In the genomic region with DNA sequence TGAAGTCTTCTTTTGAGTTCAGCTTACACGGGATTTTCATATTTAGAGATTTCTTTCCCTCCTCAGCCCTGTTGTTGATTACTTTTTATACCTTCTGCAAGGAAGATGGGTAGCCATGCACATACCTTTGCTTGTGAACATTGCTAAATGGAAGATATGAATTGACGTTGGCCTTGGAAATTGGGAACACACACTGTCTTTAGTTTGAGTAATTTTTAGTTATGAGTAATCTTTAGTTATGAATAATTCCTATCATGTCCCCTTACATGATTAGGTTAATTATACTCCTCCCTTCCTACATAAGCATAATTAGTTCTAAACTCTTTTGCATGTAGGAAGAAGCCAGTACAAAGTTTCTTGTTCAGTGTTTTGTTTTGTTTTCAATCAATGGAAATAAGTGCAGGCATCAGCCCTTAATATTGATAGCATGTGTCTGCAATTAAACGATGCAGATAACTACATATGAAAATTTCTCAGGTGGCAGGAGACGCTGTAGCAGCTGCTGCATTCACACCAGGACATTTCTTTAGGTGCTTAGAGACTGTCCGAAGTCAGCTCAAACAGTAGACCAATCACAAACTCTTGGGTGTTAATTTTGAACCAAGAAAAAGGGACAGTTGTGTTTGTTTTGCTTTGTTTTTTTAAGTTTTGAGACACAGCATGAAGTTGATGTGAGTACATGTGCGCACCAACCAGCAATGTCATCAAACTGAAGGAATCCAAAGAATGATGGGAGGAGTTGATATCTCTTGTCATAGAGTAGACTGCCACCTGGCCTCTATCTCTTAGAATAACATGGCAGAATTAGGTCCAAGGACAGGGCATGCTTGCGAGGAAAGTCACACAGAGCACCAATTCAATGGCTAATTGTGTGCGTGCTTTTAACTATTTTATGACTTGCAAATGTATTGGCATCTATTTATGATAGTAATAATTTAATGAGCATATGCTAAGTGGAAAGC, we compare ENCODE assay signal across 10 cellular contexts. TPM values are rescaled to one million over a fixed set of nuclear protein-coding genes. Genes with fewer than 3 reads are reported as not detected.
DNase-seq lines count a peak whose midpoint lies in the region; ATAC-seq and TF ChIP-seq lines count a peak whose summit lies in the region.
"Had no signal": no experiment of that assay in that cellular context is flagged by ENCODE, and none has a peak within 500 bp of the region (broad histone marks: within the 10 kb centered on the region; RNA-seq: fewer than 3 reads in every experiment).

No MANE protein-coding gene starts in this region.

- TF ChIP-seq CTCF in GM10266 (IDR thresholded peaks at IDR 0.05; ENCODE audit: control insufficient read depth, insufficient read depth, low read depth, missing control alignments) (peak; percentile 25), LNCAP (IDR thresholded peaks at IDR 0.05) (peak; percentile 27; the same call in 1 of the 2 replicates), epithelial cell of proximal tubule (conservative IDR thresholded peaks at IDR 0.05; ENCODE audit: low read depth, low read length) (peak; percentile 54), neural cell (IDR thresholded peaks at IDR 0.05; ENCODE audit: poor library complexity, severe bottlenecking) (peak; percentile 22)

- H3K4me3 ChIP-seq in epithelial cell of proximal tubule (ENCODE audit: low read depth, low read length) (no peak overlapping the region), neural cell (ENCODE audit: low read length) (no peak overlapping the region)
- H3K4me3 ChIP-seq: SJSA1 had no signal

- no peaks in the 10 kb centered on the region for H3K9me3 ChIP-seq in neural cell (ENCODE audit: low read length)
- H3K9me3 ChIP-seq: SJSA1 had no signal

- no peak overlapping the region for H3K9ac ChIP-seq in neural cell (ENCODE audit: low read length)

- no peak for ATAC-seq in HG02571 (IDR thresholded peaks at IDR 0.05; ENCODE audit: unreplicated experiment)

- DNase-seq in GM10266 (ENCODE audit: extremely low spot score) (no peak), epithelial cell of proximal tubule (ENCODE audit: low read depth) (no peak), AML-193 (lab: John Stamatoyannopoulos, UW) (no peak), NCI-H1930 (lab: John Stamatoyannopoulos, UW) (no peak)
- DNase-seq in NK-92 treated with Interleukin-12 subunit alpha and Interleukin-12 subunit beta, amount 100 ng/mL, for 24 hours (lab: John Stamatoyannopoulos, UW), result no peak
- DNase-seq: stimulated activated CD4-positive, alpha-beta T cell treated with anti-CD3 and anti-CD28 coated beads, Interleukin-15, amount 100 ng/mL, for 24 hours had no signal

- no peak for TF ChIP-seq EP300 in neural cell (conservative IDR thresholded peaks at IDR 0.05; ENCODE audit: poor library complexity, severe bottlenecking)

- no peak overlapping the region for H2AFZ ChIP-seq in neural cell (ENCODE audit: low read depth, low read length)

- TF ChIP-seq RAD21 in neural cell (conservative IDR thresholded peaks at IDR 0.05), result no peak

- no peak overlapping the region for H3K4me2 ChIP-seq in neural cell (ENCODE audit: low read length)

- H3F3A ChIP-seq in neural cell (ENCODE audit: insufficient read depth, low read length, poor library complexity, severe bottlenecking), result no peaks in the 10 kb centered on the region

- H3K27ac ChIP-seq in neural cell (ENCODE audit: low read length), result no peak overlapping the region
- H3K27ac ChIP-seq: SJSA1 had no signal

- no peaks in the 10 kb centered on the region for H3K9me2 ChIP-seq in neural cell (ENCODE audit: insufficient read depth, low read length)

- H3K79me2 ChIP-seq in neural cell (replicated peaks; ENCODE audit: insufficient read depth, low read length), result no peaks in the 10 kb centered on the region

- H3K27me3 ChIP-seq in neural cell (ENCODE audit: insufficient read depth, low read depth, low read length), result no peaks in the 10 kb centered on the region
- H3K27me3 ChIP-seq: SJSA1 had no signal

- H4K20me1 ChIP-seq in neural cell (ENCODE audit: insufficient read depth), result no peaks in the 10 kb centered on the region

- peaks cover 4% of the 10 kb centered on the region for H3K36me3 ChIP-seq in neural cell (ENCODE audit: insufficient read depth, low read length)
- H3K36me3 ChIP-seq: SJSA1 had no signal

TF ChIP-seq in neural cell, 6 proteins besides CTCF, POLR2A, EP300 and RAD21:
- TF ChIP-seq REST (IDR thresholded peaks at IDR 0.05; ENCODE audit: borderline replicate concordance) (no peak), MXI1 (conservative IDR thresholded peaks at IDR 0.05; ENCODE audit: poor library complexity, severe bottlenecking) (no peak), TAF1 (IDR thresholded peaks at IDR 0.05; ENCODE audit: low read depth) (no peak), EZH2 (IDR thresholded peaks at IDR 0.05; ENCODE audit: borderline replicate concordance, insufficient read depth, low read length, poor library complexity, severe bottlenecking) (no peak), SMC3 (conservative IDR thresholded peaks at IDR 0.05; ENCODE audit: poor library complexity) (peak; percentile 34)

RNA-seq across cellular contexts. Expression of gene SMARCA2, which starts 51.4 kb away (rescaled TPM):
- 30.4 and 31.6 TPM in 2 replicates for total RNA-seq in epithelial cell of proximal tubule
- polyA plus RNA-seq in neural cell, result 42.7 and 150 TPM in 2 replicates
- polyA minus RNA-seq in neural cell, result 103 and 106 TPM in 2 replicates
